In genomic region chr14:52314521-52315354, GRCh38 we compare ENCODE assay signal across 9 cellular contexts. TPM values are rescaled to one million over a fixed set of nuclear protein-coding genes. Genes with fewer than 3 reads are reported as not detected.
DNase-seq lines count a peak whose midpoint lies in the region; ATAC-seq and TF ChIP-seq lines count a peak whose summit lies in the region.
"Had no signal": no experiment of that assay in that cellular context is flagged by ENCODE, and none has a peak within 500 bp of the region (broad histone marks: within the 10 kb centered on the region; RNA-seq: fewer than 3 reads in every experiment).

No MANE protein-coding gene starts in this region.

- peak overlapping the region; percentile 70 for H2AFZ ChIP-seq in DND-41 (ENCODE audit: low read depth, low read length)

- H3K27me3 Mint-ChIP-seq in chondrocyte (ENCODE audit: low read depth): peaks cover 3% of the 10 kb centered on the region

- H3K9ac ChIP-seq in DND-41 (ENCODE audit: low read depth, low read length): peak overlapping the region; percentile 83

- no peak for TF ChIP-seq POLR2A in right lobe of liver (IDR thresholded peaks at IDR 0.05)

- peak; percentile 30 for ATAC-seq in DND-41 (ENCODE audit: insufficient read depth, low read depth)
- ATAC-seq in HG02852 (IDR thresholded peaks at IDR 0.05; ENCODE audit: unreplicated experiment): peak; percentile 29
- ATAC-seq in right lobe of liver: peak; percentile 25 to 31 (median 26)

- H3K27ac Mint-ChIP-seq in chondrocyte (ENCODE audit: unreplicated experiment): peak overlapping the region; percentile 65

- H3K27ac ChIP-seq in DND-41 (ENCODE audit: low read length) (peak overlapping the region; percentile 96), WERI-Rb-1 (no peak overlapping the region), right lobe of liver (peak overlapping the region in 2 of 3 donors; percentile 34 to 49)

- intact Hi-C loops in right lobe of liver (cut with DNase I): no loop called here

- H4K20me1 ChIP-seq in DND-41 (ENCODE audit: insufficient read depth, low read length): peaks cover 3% of the 10 kb centered on the region; the same call in 1 of the 2 replicates

- peaks cover 32% of the 10 kb centered on the region for H3K4me1 Mint-ChIP-seq in chondrocyte (ENCODE audit: low read depth)

- peaks cover 85% of the 10 kb centered on the region for H3K79me2 ChIP-seq in DND-41 (ENCODE audit: insufficient read depth, low read length)

- H3K36me3 Mint-ChIP-seq in chondrocyte (ENCODE audit: low read depth): no peaks in the 10 kb centered on the region

- peaks cover 94% of the 10 kb centered on the region for H3K4me1 ChIP-seq in DND-41 (ENCODE audit: insufficient read depth, low read length)
- H3K4me1 ChIP-seq in right lobe of liver: peaks cover 0 to 15% (median 0%) of the 10 kb centered on the region in 4 donors

- TF ChIP-seq CTCF in DND-41 (IDR thresholded peaks at IDR 0.05; ENCODE audit: borderline replicate concordance, extremely low read depth, low read length, poor library complexity, severe bottlenecking): no peak
- TF ChIP-seq CTCF in WERI-Rb-1 (IDR thresholded peaks at IDR 0.05; ENCODE audit: low read depth, low read length): no peak
- peak; percentile 10 for TF ChIP-seq CTCF in chondrocyte (IDR thresholded peaks at IDR 0.05)
- TF ChIP-seq CTCF in right lobe of liver (IDR thresholded peaks at IDR 0.05): no peak

- peak overlapping the region; percentile 94 for H3K4me2 ChIP-seq in DND-41 (ENCODE audit: insufficient read depth, low read length)

- H3K36me3 ChIP-seq in DND-41 (ENCODE audit: insufficient read depth, low read length) (peaks cover 7% of the 10 kb centered on the region; the same call in 1 of the 2 replicates), WERI-Rb-1 (no peaks in the 10 kb centered on the region), right lobe of liver (no peaks in the 10 kb centered on the region)

- no peaks in the 10 kb centered on the region for H3K9me3 ChIP-seq in DND-41 (ENCODE audit: insufficient read depth, low read length, severe bottlenecking)
- H3K9me3 ChIP-seq in WERI-Rb-1 (ENCODE audit: severe bottlenecking): no peaks in the 10 kb centered on the region
- H3K9me3 ChIP-seq in right lobe of liver: no peaks in the 10 kb centered on the region

- no peaks in the 10 kb centered on the region for H3K27me3 ChIP-seq in DND-41 (ENCODE audit: insufficient read depth, low read length, poor library complexity)
- peaks cover 5% of the 10 kb centered on the region for H3K27me3 ChIP-seq in WERI-Rb-1 (ENCODE audit: insufficient read depth, low read depth, severe bottlenecking)
- peaks cover 0 to 13% of the 10 kb centered on the region in 2 donors for H3K27me3 ChIP-seq in right lobe of liver

- no peaks in the 10 kb centered on the region for H3K9me3 Mint-ChIP-seq in chondrocyte (ENCODE audit: low read depth)

- DNase-seq in DND-41 (peak; percentile 43), WERI-Rb-1 (peak; percentile 10), chondrocyte (ENCODE audit: low spot score) (no peak), right lobe of liver (peak; percentile 42 to 69 (median 51)), NCI-H345 (lab: John Stamatoyannopoulos, UW) (no peak), T1000 (lab: John Stamatoyannopoulos, UW) (no peak)
- peak; percentile 13 for DNase-seq in stimulated activated CD8-positive, alpha-beta memory T cell treated with anti-CD3 and anti-CD28 coated beads, Interleukin-12 subunit alpha, Interleukin-12 subunit beta, amount 100 ng/mL, for 1 hour (ENCODE audit: low read depth)

- H3K4me3 ChIP-seq in DND-41 (ENCODE audit: low read depth in 1 of 2, low read length in 2 of 2) (peak overlapping the region; percentile 58 to 72), WERI-Rb-1 (ENCODE audit: low read depth, low read length) (peak overlapping the region; percentile 59), right lobe of liver (peak overlapping the region; percentile 38 to 52 (median 45))
- H3K4me3 ChIP-seq: K562 had no signal

- 3% methylated on average over 7 of the region's 67 CpGs for WGBS in right lobe of liver (ENCODE audit: insufficient coverage, low coverage, low lambda C conversion rate, missing lambda C conversion rate)

- H3K4me3 Mint-ChIP-seq in chondrocyte (ENCODE audit: unreplicated experiment): peak overlapping the region; percentile 88

RNA-seq across cellular contexts. Expression of gene PTGER2, which starts 0.6 kb away (rescaled TPM):
- 1.7 to 3.8 TPM (median 2.5 TPM) in 3 replicates for total RNA-seq in chondrocyte
- total RNA-seq in right lobe of liver: 1 to 10 TPM in 1 of 6 experiments, under 1 TPM in 5; 0.24 to 1.9 (median 0.51) TPM
- total RNA-seq: K562 had no signal

RNA-seq across cellular contexts. Expression of gene PTGDR, which starts 47.2 kb away (rescaled TPM):
- total RNA-seq in chondrocyte: 0.07 TPM in 1 of 3 replicates, not detected in the others
- total RNA-seq in right lobe of liver: under 1 TPM in 5 of 6 experiments, not detected in 1; 0.15 to 0.50 (median 0.20) TPM
- total RNA-seq: K562 had no signal

Comparison
In these comparisons a context has a peak if more than half of its experiments do, and no peak if none do; other contexts are left out.
1. DNase-seq: peak in DND-41 (single experiment), WERI-Rb-1 (single experiment), right lobe of liver (3 of 3) and stimulated activated CD8-positive, alpha-beta memory T cell treated with anti-CD3 and anti-CD28 coated beads, Interleukin-12 subunit alpha, Interleukin-12 subunit beta, amount 100 ng/mL, for 1 hour (single experiment); none in chondrocyte (single experiment), NCI-H345 (single experiment) and T1000 (single experiment).
2. Peak in every context shown above with its lines, with median percentiles within 50 percentile points of each other: ATAC-seq and H3K4me3 ChIP-seq.